In the genomic region with DNA sequence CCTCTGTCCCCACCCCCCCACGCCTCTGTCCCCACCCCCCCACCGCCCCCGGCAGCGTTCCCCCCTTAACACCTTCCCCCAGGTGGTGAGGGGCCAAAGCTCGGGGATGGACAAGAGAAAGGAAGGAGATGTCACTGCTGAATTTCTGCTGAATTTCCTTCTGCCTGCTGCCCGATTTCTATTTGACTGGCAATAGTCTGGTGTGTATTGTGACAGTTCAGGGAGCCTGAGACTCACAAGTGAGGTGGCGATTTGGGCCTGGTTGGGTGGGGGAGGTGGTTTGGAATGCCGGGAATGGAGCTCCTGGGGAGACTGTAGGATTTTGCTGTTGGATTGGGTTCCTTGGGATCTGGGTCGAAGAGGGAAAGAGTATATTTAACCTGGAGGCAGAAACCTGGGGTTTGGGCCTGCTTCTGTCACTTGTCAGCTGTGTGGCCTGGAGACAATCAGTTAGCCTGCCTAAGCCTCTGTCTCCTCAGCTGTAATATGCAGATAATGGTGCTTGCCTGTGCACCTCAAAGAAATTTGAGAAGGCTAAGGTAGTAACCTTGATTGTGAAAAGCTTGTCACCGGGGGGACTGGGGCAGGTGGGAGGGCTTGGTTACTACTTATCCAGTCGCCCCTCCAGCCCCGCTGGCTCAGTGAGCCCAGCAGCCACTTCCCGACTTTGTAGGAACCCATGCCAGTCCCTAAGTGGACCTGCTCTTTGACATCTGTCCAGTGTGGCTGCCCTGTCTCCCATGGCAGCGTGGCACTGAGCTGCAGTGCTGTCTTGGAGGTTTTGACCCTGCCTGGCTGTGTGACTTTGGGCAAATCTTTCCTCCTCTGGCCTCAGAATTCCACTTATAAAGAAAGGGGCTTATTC, we compare ENCODE assay signal across 9 cellular contexts. TPM values are rescaled to one million over a fixed set of nuclear protein-coding genes. Genes with fewer than 3 reads are reported as not detected.
DNase-seq lines count a peak whose midpoint lies in the region; ATAC-seq and TF ChIP-seq lines count a peak whose summit lies in the region.
"Had no signal": no experiment of that assay in that cellular context is flagged by ENCODE, and none has a peak within 500 bp of the region (broad histone marks: within the 10 kb centered on the region; RNA-seq: fewer than 3 reads in every experiment).

No MANE protein-coding gene starts in this region.

- no peak overlapping the region for H2AFZ ChIP-seq in neural cell (ENCODE audit: low read depth, low read length)

- ATAC-seq in GM18873 (IDR thresholded peaks at IDR 0.05; ENCODE audit: low FRiP score, unreplicated experiment) = no peak
- no peak for ATAC-seq in GM19452 (IDR thresholded peaks at IDR 0.05; ENCODE audit: unreplicated experiment)

- no peak for TF ChIP-seq CTCF in neural cell (IDR thresholded peaks at IDR 0.05; ENCODE audit: poor library complexity, severe bottlenecking)

- no peaks in the 10 kb centered on the region for H3K9me3 ChIP-seq in neural cell (ENCODE audit: low read length)

- H3K4me2 ChIP-seq in neural cell (ENCODE audit: low read length) = no peak overlapping the region

- TF ChIP-seq POLR2A in erythroblast (IDR thresholded peaks at IDR 0.05; ENCODE audit: low read length) = no peak

- peak overlapping the region; percentile 53 for H3K4me3 ChIP-seq in neural cell (ENCODE audit: low read length)

- TF ChIP-seq RAD21 in neural cell (conservative IDR thresholded peaks at IDR 0.05) = no peak

- peaks cover 28% of the 10 kb centered on the region for H3K79me2 ChIP-seq in neural cell (replicated peaks; ENCODE audit: insufficient read depth, low read length)

- TF ChIP-seq EP300 in neural cell (conservative IDR thresholded peaks at IDR 0.05; ENCODE audit: poor library complexity, severe bottlenecking) = no peak

- peak overlapping the region; percentile 61 for H3K9ac ChIP-seq in neural cell (ENCODE audit: low read length)

- DNase-seq in NCI-H82 (lab: John Stamatoyannopoulos, UW) (peak; percentile 70), NCI-H82 treated with DMSO at 0.1 percent for 48 hours (lab: John Stamatoyannopoulos, UW; ENCODE audit: unreplicated experiment) (no peak), SK-N-DZ (ENCODE audit: low spot score) (peak; percentile 50), erythroblast (lab: John Stamatoyannopoulos, UW) (peak; percentile 70 to 76), HCEC 1CT (no peak)

- peaks cover 5% of the 10 kb centered on the region for H3F3A ChIP-seq in neural cell (ENCODE audit: insufficient read depth, low read length, poor library complexity, severe bottlenecking)

- no peaks in the 10 kb centered on the region for H3K9me2 ChIP-seq in neural cell (ENCODE audit: insufficient read depth, low read length)

- no peaks in the 10 kb centered on the region for H4K20me1 ChIP-seq in neural cell (ENCODE audit: insufficient read depth)

- peak overlapping the region; percentile 82 for H3K27ac ChIP-seq in neural cell (ENCODE audit: low read length)
- H3K27ac ChIP-seq: C4-2B had no signal

- H3K36me3 ChIP-seq in neural cell (ENCODE audit: insufficient read depth, low read length) = no peaks in the 10 kb centered on the region

- H3K27me3 ChIP-seq in neural cell (ENCODE audit: insufficient read depth, low read depth, low read length) = no peaks in the 10 kb centered on the region

TF ChIP-seq in neural cell, 6 proteins besides CTCF, POLR2A, EP300 and RAD21:
- no peak for TF ChIP-seq MXI1 (conservative IDR thresholded peaks at IDR 0.05; ENCODE audit: poor library complexity, severe bottlenecking)
- no peak for TF ChIP-seq POLR2AphosphoS5 (IDR thresholded peaks at IDR 0.05)
- TF ChIP-seq, protein P1, sequence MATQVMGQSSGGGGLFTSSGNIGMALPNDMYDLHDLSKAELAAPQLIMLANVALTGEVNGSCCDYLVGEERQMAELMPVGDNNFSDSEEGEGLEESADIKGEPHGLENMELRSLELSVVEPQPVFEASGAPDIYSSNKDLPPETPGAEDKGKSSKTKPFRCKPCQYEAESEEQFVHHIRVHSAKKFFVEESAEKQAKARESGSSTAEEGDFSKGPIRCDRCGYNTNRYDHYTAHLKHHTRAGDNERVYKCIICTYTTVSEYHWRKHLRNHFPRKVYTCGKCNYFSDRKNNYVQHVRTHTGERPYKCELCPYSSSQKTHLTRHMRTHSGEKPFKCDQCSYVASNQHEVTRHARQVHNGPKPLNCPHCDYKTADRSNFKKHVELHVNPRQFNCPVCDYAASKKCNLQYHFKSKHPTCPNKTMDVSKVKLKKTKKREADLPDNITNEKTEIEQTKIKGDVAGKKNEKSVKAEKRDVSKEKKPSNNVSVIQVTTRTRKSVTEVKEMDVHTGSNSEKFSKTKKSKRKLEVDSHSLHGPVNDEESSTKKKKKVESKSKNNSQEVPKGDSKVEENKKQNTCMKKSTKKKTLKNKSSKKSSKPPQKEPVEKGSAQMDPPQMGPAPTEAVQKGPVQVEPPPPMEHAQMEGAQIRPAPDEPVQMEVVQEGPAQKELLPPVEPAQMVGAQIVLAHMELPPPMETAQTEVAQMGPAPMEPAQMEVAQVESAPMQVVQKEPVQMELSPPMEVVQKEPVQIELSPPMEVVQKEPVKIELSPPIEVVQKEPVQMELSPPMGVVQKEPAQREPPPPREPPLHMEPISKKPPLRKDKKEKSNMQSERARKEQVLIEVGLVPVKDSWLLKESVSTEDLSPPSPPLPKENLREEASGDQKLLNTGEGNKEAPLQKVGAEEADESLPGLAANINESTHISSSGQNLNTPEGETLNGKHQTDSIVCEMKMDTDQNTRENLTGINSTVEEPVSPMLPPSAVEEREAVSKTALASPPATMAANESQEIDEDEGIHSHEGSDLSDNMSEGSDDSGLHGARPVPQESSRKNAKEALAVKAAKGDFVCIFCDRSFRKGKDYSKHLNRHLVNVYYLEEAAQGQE (IDR thresholded peaks at IDR 0.05; ENCODE audit: borderline replicate concordance) = no peak
- TF ChIP-seq TAF1 (IDR thresholded peaks at IDR 0.05; ENCODE audit: low read depth) = no peak
- no peak for TF ChIP-seq SMC3 (conservative IDR thresholded peaks at IDR 0.05; ENCODE audit: poor library complexity)
- TF ChIP-seq EZH2 (IDR thresholded peaks at IDR 0.05; ENCODE audit: borderline replicate concordance, insufficient read depth, low read length, poor library complexity, severe bottlenecking) = no peak

RNA-seq across cellular contexts. Expression of a gene that starts 7.7 kb away (rescaled TPM):
- polyA plus RNA-seq in SK-N-DZ (2014; cell fraction: cytosol; rRNA removed) = 18.7 and 26.6 TPM in 2 replicates
- polyA plus RNA-seq in SK-N-DZ (2014; cell fraction: nucleus; rRNA removed) = 41.9 and 45.0 TPM in 2 replicates
- 90.7 and 103 TPM in 2 replicates for polyA plus RNA-seq in neural cell
- polyA minus RNA-seq in neural cell = 50.6 TPM in 2 replicates

RNA-seq across cellular contexts. Expression of a gene that starts 24.6 kb away (rescaled TPM):
- 52.8 and 57.8 TPM in 2 replicates for polyA plus RNA-seq in SK-N-DZ (2014; cell fraction: cytosol; rRNA removed)
- 24.5 and 43.5 TPM in 2 replicates for polyA plus RNA-seq in SK-N-DZ (2014; cell fraction: nucleus; rRNA removed)
- 39.8 and 44.4 TPM in 2 replicates for polyA plus RNA-seq in neural cell
- polyA minus RNA-seq in neural cell = 114 and 119 TPM in 2 replicates

RNA-seq across cellular contexts. Expression of a gene that starts 45.9 kb away (rescaled TPM):
- 0.30 and 0.85 TPM in 2 replicates for polyA plus RNA-seq in SK-N-DZ (2014; cell fraction: cytosol; rRNA removed)
- polyA plus RNA-seq in SK-N-DZ (2014; cell fraction: nucleus; rRNA removed) = not detected in 2 replicates
- 1.3 TPM in 1 of 2 replicates, not detected in the other for polyA plus RNA-seq in neural cell
- not detected in 2 replicates for polyA minus RNA-seq in neural cell

RNA-seq across cellular contexts. Expression of a gene that starts 46.5 kb away (rescaled TPM):
- polyA plus RNA-seq in SK-N-DZ (2014; cell fraction: cytosol; rRNA removed) = 1.8 and 2.0 TPM in 2 replicates
- polyA plus RNA-seq in SK-N-DZ (2014; cell fraction: nucleus; rRNA removed) = 4.1 and 5.1 TPM in 2 replicates
- 17.1 and 38.4 TPM in 2 replicates for polyA plus RNA-seq in neural cell
- polyA minus RNA-seq in neural cell = 18.6 and 20.5 TPM in 2 replicates

RNA-seq across cellular contexts. Expression of a gene that starts 52.3 kb away (rescaled TPM):
- 43.7 and 52.4 TPM in 2 replicates for polyA plus RNA-seq in SK-N-DZ (2014; cell fraction: cytosol; rRNA removed)
- 21.0 and 33.7 TPM in 2 replicates for polyA plus RNA-seq in SK-N-DZ (2014; cell fraction: nucleus; rRNA removed)
- 81.3 and 82.6 TPM in 2 replicates for polyA plus RNA-seq in neural cell
- 24.6 and 39.8 TPM in 2 replicates for polyA minus RNA-seq in neural cell

Comparison
In these comparisons a context has a peak if more than half of its experiments do, and no peak if none do; other contexts are left out.
1. DNase-seq: peak in NCI-H82 (single experiment), SK-N-DZ (single experiment) and erythroblast (2 of 2); none in NCI-H82 treated with DMSO at 0.1 percent for 48 hours (single experiment) and HCEC 1CT (single experiment).